8 cellular contexts compared by ENCODE assay signal in genomic region chr13:45310341-45311138, GRCh38. TPM values are rescaled to one million over a fixed set of nuclear protein-coding genes. Genes with fewer than 3 reads are reported as not detected.
DNase-seq lines count a peak whose midpoint lies in the region; ATAC-seq, FAIRE-seq and TF ChIP-seq lines count a peak whose summit lies in the region.

No MANE protein-coding gene starts in this region.

- H3K9me3 ChIP-seq in Loucy (ENCODE audit: insufficient read depth, low read depth, low read length) (no peaks in the 10 kb centered on the region), colonic mucosa (no peaks in the 10 kb centered on the region), osteoblast (ENCODE audit: low read depth, low read length) (no peaks in the 10 kb centered on the region)

- H3K36me3 ChIP-seq in Loucy (ENCODE audit: insufficient read depth, low read length) (no peaks in the 10 kb centered on the region), colonic mucosa (no peaks in the 10 kb centered on the region), osteoblast (ENCODE audit: insufficient read depth, low read length) (no peaks in the 10 kb centered on the region)

- no peak overlapping the region for H3K27ac ChIP-seq in colonic mucosa
- H3K27ac ChIP-seq in osteoblast (ENCODE audit: low read depth, low read length): no peak overlapping the region

- FAIRE-seq in GM12891 (lab: Jason Lieb, UNC) (peak; percentile 74), RCC 7860 (lab: Jason Lieb, UNC) (no peak)

- H3K79me2 ChIP-seq in Loucy (ENCODE audit: insufficient read depth, low read length): no peaks in the 10 kb centered on the region
- no peaks in the 10 kb centered on the region for H3K79me2 ChIP-seq in osteoblast (ENCODE audit: insufficient read depth, low read length)

- peak overlapping the region; percentile 82 for H2AFZ ChIP-seq in Loucy (ENCODE audit: low read length)
- H2AFZ ChIP-seq in osteoblast (ENCODE audit: low read length): peak overlapping the region; percentile 56

- in situ Hi-C loops in KBM-7 (cut with MboI; ENCODE audit: low pct_unique_long_range_greater_than_20kb, low sequenced_read_pairs): no loop called here

- H3K4me3 ChIP-seq in Loucy (ENCODE audit: low read length, poor library complexity, severe bottlenecking) (peak overlapping the region; percentile 39), colonic mucosa (peak overlapping the region; percentile 45), osteoblast (ENCODE audit: insufficient read depth, low read length) (peak overlapping the region; percentile 69)

- no peaks in the 10 kb centered on the region for H3F3A ChIP-seq in Loucy (ENCODE audit: low read depth)

- no peak for DNase-seq in GM12891 (ENCODE audit: insufficient read length, low spot score)
- no peak for DNase-seq in colonic mucosa
- DNase-seq in osteoblast (ENCODE audit: insufficient read length, low spot score, missing footprints): no peak
- no peak for DNase-seq in KBM-7
- DNase-seq in COLO668 (lab: John Stamatoyannopoulos, UW; ENCODE audit: unreplicated experiment): no peak
- DNase-seq in RCC 7860 (ENCODE audit: low spot score): no peak

- H3K9me2 ChIP-seq in Loucy (replicated peaks; ENCODE audit: low read depth, low read length): no peaks in the 10 kb centered on the region

- ATAC-seq in HG03469 (IDR thresholded peaks at IDR 0.05; ENCODE audit: unreplicated experiment): no peak

- H3K27me3 ChIP-seq in Loucy (ENCODE audit: insufficient read depth, low read length, poor library complexity, severe bottlenecking): no peaks in the 10 kb centered on the region
- no peaks in the 10 kb centered on the region for H3K27me3 ChIP-seq in colonic mucosa
- no peaks in the 10 kb centered on the region for H3K27me3 ChIP-seq in osteoblast (ENCODE audit: insufficient read depth, low read length)

- H3K4me1 ChIP-seq in Loucy (ENCODE audit: insufficient read depth, low read length, poor library complexity, severe bottlenecking) (peaks cover 17% of the 10 kb centered on the region), colonic mucosa (peaks cover 4% of the 10 kb centered on the region), osteoblast (ENCODE audit: insufficient read depth, low read length) (peaks cover 13% of the 10 kb centered on the region)

- TF ChIP-seq POLR2A in GM12891 (IDR thresholded peaks at IDR 0.05; ENCODE audit: low read depth, low read length): no peak

- intact Hi-C loops in colonic mucosa (cut with DNase I): loop anchor here (2.0 kb wide), 1 partner anchor 262 kb away; no protein-coding TSS in a partner anchor

- H4K20me1 ChIP-seq in Loucy (ENCODE audit: insufficient read depth, low read length, poor library complexity, severe bottlenecking) (no peaks in the 10 kb centered on the region), osteoblast (ENCODE audit: insufficient read depth, low read length) (no peaks in the 10 kb centered on the region)

- no peak for TF ChIP-seq CTCF in Loucy (conservative IDR thresholded peaks at IDR 0.05; ENCODE audit: low read length)
- no peak for TF ChIP-seq CTCF in colonic mucosa (IDR thresholded peaks at IDR 0.05)
- TF ChIP-seq CTCF in osteoblast (IDR thresholded peaks at IDR 0.05; ENCODE audit: extremely low read depth, low read depth, low read length): no peak

- H3K9ac ChIP-seq in Loucy (ENCODE audit: low read depth, low read length, poor library complexity, severe bottlenecking): no peak overlapping the region
- no peak overlapping the region for H3K9ac ChIP-seq in colonic mucosa (ENCODE audit: low read depth in 2 of 2, low read length in 2 of 2)

- H3K4me2 ChIP-seq in Loucy (ENCODE audit: low read depth, low read length, poor library complexity, severe bottlenecking): peak overlapping the region; percentile 55
- peak overlapping the region; percentile 93 for H3K4me2 ChIP-seq in osteoblast (ENCODE audit: insufficient read depth, low read length)

TF ChIP-seq in GM12891, 5 proteins besides CTCF, POLR2A, EP300 and RAD21:
- TF ChIP-seq POU2F2 (IDR thresholded peaks at IDR 0.05; ENCODE audit: low read depth, low read length): no peak
- TF ChIP-seq SPI1 (IDR thresholded peaks at IDR 0.05; ENCODE audit: low read depth, low read length): no peak
- TF ChIP-seq PAX5 (IDR thresholded peaks at IDR 0.05; ENCODE audit: insufficient read depth, low read length, severe bottlenecking): no peak
- no peak for TF ChIP-seq POLR2AphosphoS5 (IDR thresholded peaks at IDR 0.05; ENCODE audit: low read depth, low read length)
- TF ChIP-seq TAF1 (IDR thresholded peaks at IDR 0.05; ENCODE audit: low read depth, low read length): no peak
TF ChIP-seq in GM12891: peak in this region for 0.

RNA-seq across cellular contexts. Expression of gene TPT1, which starts 30.4 kb away (rescaled TPM):
- polyA plus RNA-seq in GM12891 (2012; ENCODE audit: low read depth, missing spikeins): 5,358 TPM
- 1,000 to 10,000 TPM; 2,667 to 4,562 TPM for total RNA-seq in colonic mucosa
- total RNA-seq in osteoblast: 2,232 and 2,713 TPM in 2 replicates
